In genomic region chr6:98800866-98801265, GRCh38 we compare ENCODE assay signal across 2 cellular contexts.
TF ChIP-seq lines count a peak whose summit lies in the region.

No MANE protein-coding gene starts in this region.

TF ChIP-seq in GM23338, 12 proteins besides CTCF, POLR2A, EP300 and RAD21 (continued from another document):
- TF ChIP-seq, protein P1, sequence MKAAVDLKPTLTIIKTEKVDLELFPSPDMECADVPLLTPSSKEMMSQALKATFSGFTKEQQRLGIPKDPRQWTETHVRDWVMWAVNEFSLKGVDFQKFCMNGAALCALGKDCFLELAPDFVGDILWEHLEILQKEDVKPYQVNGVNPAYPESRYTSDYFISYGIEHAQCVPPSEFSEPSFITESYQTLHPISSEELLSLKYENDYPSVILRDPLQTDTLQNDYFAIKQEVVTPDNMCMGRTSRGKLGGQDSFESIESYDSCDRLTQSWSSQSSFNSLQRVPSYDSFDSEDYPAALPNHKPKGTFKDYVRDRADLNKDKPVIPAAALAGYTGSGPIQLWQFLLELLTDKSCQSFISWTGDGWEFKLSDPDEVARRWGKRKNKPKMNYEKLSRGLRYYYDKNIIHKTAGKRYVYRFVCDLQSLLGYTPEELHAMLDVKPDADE (IDR thresholded peaks at IDR 0.05), result no peak
- TF ChIP-seq, protein P2, sequence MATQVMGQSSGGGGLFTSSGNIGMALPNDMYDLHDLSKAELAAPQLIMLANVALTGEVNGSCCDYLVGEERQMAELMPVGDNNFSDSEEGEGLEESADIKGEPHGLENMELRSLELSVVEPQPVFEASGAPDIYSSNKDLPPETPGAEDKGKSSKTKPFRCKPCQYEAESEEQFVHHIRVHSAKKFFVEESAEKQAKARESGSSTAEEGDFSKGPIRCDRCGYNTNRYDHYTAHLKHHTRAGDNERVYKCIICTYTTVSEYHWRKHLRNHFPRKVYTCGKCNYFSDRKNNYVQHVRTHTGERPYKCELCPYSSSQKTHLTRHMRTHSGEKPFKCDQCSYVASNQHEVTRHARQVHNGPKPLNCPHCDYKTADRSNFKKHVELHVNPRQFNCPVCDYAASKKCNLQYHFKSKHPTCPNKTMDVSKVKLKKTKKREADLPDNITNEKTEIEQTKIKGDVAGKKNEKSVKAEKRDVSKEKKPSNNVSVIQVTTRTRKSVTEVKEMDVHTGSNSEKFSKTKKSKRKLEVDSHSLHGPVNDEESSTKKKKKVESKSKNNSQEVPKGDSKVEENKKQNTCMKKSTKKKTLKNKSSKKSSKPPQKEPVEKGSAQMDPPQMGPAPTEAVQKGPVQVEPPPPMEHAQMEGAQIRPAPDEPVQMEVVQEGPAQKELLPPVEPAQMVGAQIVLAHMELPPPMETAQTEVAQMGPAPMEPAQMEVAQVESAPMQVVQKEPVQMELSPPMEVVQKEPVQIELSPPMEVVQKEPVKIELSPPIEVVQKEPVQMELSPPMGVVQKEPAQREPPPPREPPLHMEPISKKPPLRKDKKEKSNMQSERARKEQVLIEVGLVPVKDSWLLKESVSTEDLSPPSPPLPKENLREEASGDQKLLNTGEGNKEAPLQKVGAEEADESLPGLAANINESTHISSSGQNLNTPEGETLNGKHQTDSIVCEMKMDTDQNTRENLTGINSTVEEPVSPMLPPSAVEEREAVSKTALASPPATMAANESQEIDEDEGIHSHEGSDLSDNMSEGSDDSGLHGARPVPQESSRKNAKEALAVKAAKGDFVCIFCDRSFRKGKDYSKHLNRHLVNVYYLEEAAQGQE (IDR thresholded peaks at IDR 0.05; ENCODE audit: unreplicated experiment), result no peak

TF ChIP-seq in WTC11, 78 proteins besides CTCF, POLR2A, EP300 and RAD21 (continued from another document):
- TF ChIP-seq ZNF425 (CRISPR knock-in tag; conservative IDR thresholded peaks at IDR 0.05) (no peak), ERG (CRISPR knock-in tag; IDR thresholded peaks at IDR 0.05) (no peak), HMGA2 (CRISPR knock-in tag; IDR thresholded peaks at IDR 0.05) (no peak), SMAD4 (CRISPR knock-in tag; IDR thresholded peaks at IDR 0.05) (no peak), ZNF423 (CRISPR knock-in tag; IDR thresholded peaks at IDR 0.05) (no peak), OVOL2 (CRISPR knock-in tag; IDR thresholded peaks at IDR 0.05; ENCODE audit: borderline replicate concordance) (no peak)
